In the genomic region with DNA sequence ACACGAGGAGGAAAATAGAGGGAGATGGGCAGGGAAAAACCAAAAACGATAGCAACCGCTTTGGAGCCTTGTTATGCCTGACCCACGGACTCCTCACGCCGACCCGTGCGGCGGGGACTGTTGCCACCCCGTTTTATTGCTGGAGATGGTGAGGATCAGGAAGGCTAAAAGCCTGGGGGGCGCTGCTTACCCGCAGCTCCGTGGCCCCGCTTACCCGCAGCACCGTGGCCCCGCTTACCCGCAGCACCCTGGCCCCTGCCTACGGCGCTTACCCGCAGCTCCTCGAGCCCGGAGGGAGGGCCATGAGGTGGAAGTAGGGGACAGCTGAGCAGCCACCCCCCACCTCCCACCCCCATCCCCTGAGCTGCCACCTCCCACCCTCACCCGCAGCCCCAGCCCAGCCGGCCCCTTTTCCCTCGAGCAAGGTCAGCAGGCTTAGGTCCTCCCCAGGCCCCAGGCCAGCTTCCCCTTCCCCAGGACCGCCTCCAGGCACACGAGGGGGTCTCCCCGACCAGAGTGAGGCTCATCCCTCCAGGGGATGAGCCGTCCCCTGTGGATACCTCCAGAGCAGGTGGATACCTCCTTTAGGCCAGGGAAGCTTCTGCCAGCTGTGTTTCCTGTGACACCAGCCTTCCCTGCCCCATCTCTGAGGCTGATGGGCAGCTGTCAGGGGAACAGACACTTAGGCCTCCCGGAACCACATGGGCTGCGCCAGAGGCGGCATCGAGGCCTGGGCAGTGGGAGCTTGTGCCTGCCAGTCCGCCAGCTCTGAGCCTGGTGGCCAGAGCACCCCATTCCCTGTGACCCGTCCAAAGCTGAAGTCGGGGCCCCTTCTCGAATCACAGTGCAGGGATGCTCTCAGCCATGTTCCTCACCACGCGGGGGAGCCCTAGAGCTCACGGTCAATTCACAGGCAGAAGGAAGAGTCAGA, we compare ENCODE assay signal across 8 cellular contexts.
DNase-seq lines count a peak whose midpoint lies in the region; ATAC-seq and TF ChIP-seq lines count a peak whose summit lies in the region.

No MANE protein-coding gene starts in this region.

- peaks cover 9% of the 10 kb centered on the region for H3K27me3 ChIP-seq in adrenal gland

- H3K36me3 Mint-ChIP-seq in T-helper 17 cell (ENCODE audit: low read depth) = peaks cover 2% of the 10 kb centered on the region

- peaks cover 44% of the 10 kb centered on the region for H3K27me3 Mint-ChIP-seq in T-helper 17 cell

- no peak overlapping the region; the same call in 1 of the 2 replicates for H3K27ac ChIP-seq in C4-2B
- no peak overlapping the region for H3K27ac ChIP-seq in adrenal gland

- H3K36me3 ChIP-seq in adrenal gland (replicated peaks in 1 of 2) = no peaks in the 10 kb centered on the region

- ATAC-seq in T-helper 17 cell (peak; percentile 78), GM21447 (IDR thresholded peaks at IDR 0.05; ENCODE audit: unreplicated experiment) (no peak)

- H3K9me3 ChIP-seq in T-helper 17 cell (ENCODE audit: control insufficient read depth, low read length, poor library complexity, severe bottlenecking) (no peaks in the 10 kb centered on the region), adrenal gland (replicated peaks in 1 of 3) (no peaks in the 10 kb centered on the region)

- no peak overlapping the region for H3K4me3 ChIP-seq in adrenal gland

- no peak for TF ChIP-seq POLR2A in adrenal gland (IDR thresholded peaks at IDR 0.05)

- POLR2A ChIA-PET in HEK293T (lab: Yijun Ruan, JAX) = interaction anchor here (1.8 to 1.9 kb wide), 2 partner anchors 76 to 99 kb away, joined by 6 to 7 read pairs; a partner anchor contains a TSS

- no peak overlapping the region for H3K27ac Mint-ChIP-seq in T-helper 17 cell

- DNase-seq in HEK293T (ENCODE audit: extremely low spot score) (peak; percentile 76), T-helper 17 cell (peak; percentile 57 to 72 (median 57)), adrenal gland (peak in 6 of 7 donors; percentile 38 to 74 (median 62)), iris pigment epithelial cell (ENCODE audit: low read depth) (peak; percentile 34), NCI-H345 treated with DMSO at 0.1 percent for 48 hours (lab: John Stamatoyannopoulos, UW; ENCODE audit: unreplicated experiment) (no peak)
- DNase-seq in stimulated activated CD4-positive, alpha-beta T cell treated with anti-CD3 and anti-CD28 coated beads, Interleukin-2, amount 100 ng/mL, for 48 hours = peak; percentile 80

- intact Hi-C loops in adrenal gland (cut with DNase I) = loop anchor here (1.0 to 2.0 kb wide), 2 partner anchors 75 kb away; no protein-coding TSS in a partner anchor

- peak overlapping the region; percentile 92 for H3K4me3 Mint-ChIP-seq in T-helper 17 cell

- H3K4me1 Mint-ChIP-seq in T-helper 17 cell = peaks cover 15% of the 10 kb centered on the region

- TF ChIP-seq CTCF in C4-2B (conservative IDR thresholded peaks at IDR 0.05) (peak; percentile 86), adrenal gland (IDR thresholded peaks at IDR 0.05) (peak; percentile 13 to 59 (median 52))

- H3K4me1 ChIP-seq in adrenal gland (replicated peaks in 1 of 2) = peaks cover 0 to 14% of the 10 kb centered on the region in 2 donors

- CTCF ChIA-PET in HEK293T (lab: Yijun Ruan, JAX) = interaction anchor here (0.7 to 7.0 kb wide), 21 partner anchors 10 to 190 kb away, joined by 3 to 97 read pairs (median 4); no protein-coding TSS in a partner anchor

- 35 to 44% (median 36%) methylated on average over 16 to 41 of the region's 41 CpGs for WGBS in adrenal gland, 4 donors

TF ChIP-seq in HEK293T, 16 proteins besides CTCF, POLR2A, EP300 and RAD21:
- TF ChIP-seq, protein P1, sequence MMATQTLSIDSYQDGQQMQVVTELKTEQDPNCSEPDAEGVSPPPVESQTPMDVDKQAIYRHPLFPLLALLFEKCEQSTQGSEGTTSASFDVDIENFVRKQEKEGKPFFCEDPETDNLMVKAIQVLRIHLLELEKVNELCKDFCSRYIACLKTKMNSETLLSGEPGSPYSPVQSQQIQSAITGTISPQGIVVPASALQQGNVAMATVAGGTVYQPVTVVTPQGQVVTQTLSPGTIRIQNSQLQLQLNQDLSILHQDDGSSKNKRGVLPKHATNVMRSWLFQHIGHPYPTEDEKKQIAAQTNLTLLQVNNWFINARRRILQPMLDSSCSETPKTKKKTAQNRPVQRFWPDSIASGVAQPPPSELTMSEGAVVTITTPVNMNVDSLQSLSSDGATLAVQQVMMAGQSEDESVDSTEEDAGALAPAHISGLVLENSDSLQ (IDR thresholded peaks at IDR 0.05) = peak; percentile 83
- TF ChIP-seq BHLHE40 (IDR thresholded peaks at IDR 0.05; ENCODE audit: borderline replicate concordance) (no peak), FOXM1 (IDR thresholded peaks at IDR 0.05; ENCODE audit: borderline replicate concordance) (no peak)
